8 cellular contexts compared by ENCODE assay signal in the genomic region with DNA sequence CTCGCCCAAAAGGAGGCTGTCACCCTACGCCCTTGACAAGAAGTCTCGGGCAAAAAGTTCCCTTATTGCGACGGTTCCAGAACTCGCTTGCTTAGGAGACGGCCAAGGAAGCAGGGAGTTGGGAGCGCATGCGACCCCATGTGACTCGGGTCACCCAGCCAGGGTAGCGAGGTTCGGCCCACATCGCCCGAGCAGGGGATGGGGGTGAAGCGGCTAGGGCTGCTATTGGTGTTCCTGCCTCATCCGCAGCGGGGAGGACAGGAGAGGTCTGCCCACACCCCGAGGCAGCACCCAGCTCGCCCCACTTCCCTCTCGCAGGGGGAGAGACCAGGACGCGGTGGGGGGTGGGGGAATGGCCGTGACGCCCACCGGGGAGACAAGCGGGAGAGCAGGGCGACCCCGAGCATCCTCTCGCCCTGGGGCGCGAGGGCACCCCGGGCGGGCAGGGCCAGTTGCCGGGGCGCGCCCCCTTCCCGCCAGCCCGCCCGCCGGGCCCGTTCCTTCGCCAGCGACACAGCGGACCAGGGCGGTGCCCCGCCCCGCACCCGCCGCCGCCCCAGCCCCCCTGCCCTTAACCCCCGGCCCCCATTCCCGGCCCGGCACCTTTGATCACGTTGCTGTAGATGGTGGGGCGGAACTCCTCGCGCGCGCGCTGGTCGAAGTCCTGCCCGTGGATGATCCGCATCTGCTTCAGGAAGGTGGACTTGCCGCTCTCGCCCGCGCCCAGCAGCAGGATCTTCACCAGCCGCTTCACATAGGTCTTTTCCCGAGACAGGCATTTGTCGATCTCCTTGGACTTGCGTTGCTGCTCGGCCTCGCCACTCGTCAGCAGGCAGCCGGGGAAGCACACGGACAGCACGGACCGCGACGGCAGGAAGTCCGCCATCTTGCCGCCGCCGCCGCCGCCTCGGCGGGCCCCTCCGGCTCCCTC. TPM values are rescaled to one million over a fixed set of nuclear protein-coding genes. Genes with fewer than 3 reads are reported as not detected.
DNase-seq lines count a peak whose midpoint lies in the region; ATAC-seq and TF ChIP-seq lines count a peak whose summit lies in the region.

No MANE protein-coding gene starts in this region.

- RAD21 ChIA-PET in HCT116 (lab: Charles Lee; ENCODE audit: low non-redundant PET in 1 of 2, low total read pairs in 2 of 2, uncharacterized antibody in 2 of 2, unreplicated experiment in 2 of 2) = interaction anchor here (0.6 to 1.0 kb wide), 4 partner anchors 44 to 79 kb away, joined by 3 to 6 read pairs (median 4); no protein-coding TSS in a partner anchor

- peak overlapping the region; percentile 75 to 87 for H3K4me3 ChIP-seq in HCT116 (replicated peaks in 1 of 2; ENCODE audit: low read depth in 1 of 2, low read length in 2 of 2)
- peak overlapping the region; percentile 96 for H3K4me3 ChIP-seq in epithelial cell of proximal tubule (ENCODE audit: low read depth, low read length)
- peak overlapping the region; percentile 83 for H3K4me3 ChIP-seq in mucosa of descending colon

- H4K20me1 ChIP-seq in HCT116 (ENCODE audit: insufficient read depth) = peaks cover 5% of the 10 kb centered on the region; the same call in 1 of the 2 replicates

- peak overlapping the region; percentile 88 for H3K9ac ChIP-seq in HCT116 (ENCODE audit: low read length)

- no peaks in the 10 kb centered on the region for H3K27me3 ChIP-seq in HCT116 (ENCODE audit: insufficient read depth, low read length)

- H3K27ac ChIP-seq in HCT116 (ENCODE audit: low read depth, low read length) = peak overlapping the region; percentile 89

- no peaks in the 10 kb centered on the region for H3K9me2 ChIP-seq in HCT116 (ENCODE audit: insufficient read depth)

- no peak for TF ChIP-seq CTCF in GM13976 (IDR thresholded peaks at IDR 0.05; ENCODE audit: borderline replicate concordance, control extremely low read depth, extremely low read depth, insufficient read depth, missing control alignments)
- no peak for TF ChIP-seq CTCF in HCT116 (IDR thresholded peaks at IDR 0.05 in 2 of 3, conservative IDR thresholded peaks at IDR 0.05 in 1 of 3; ENCODE audit: borderline replicate concordance in 1 of 3, insufficient read depth in 1 of 3, low read depth in 2 of 3, low read length in 2 of 3)
- TF ChIP-seq CTCF in epithelial cell of proximal tubule (conservative IDR thresholded peaks at IDR 0.05; ENCODE audit: low read depth, low read length) = no peak
- no peak for TF ChIP-seq CTCF in mucosa of descending colon (IDR thresholded peaks at IDR 0.05)

- H3K36me3 ChIP-seq in HCT116 (ENCODE audit: control insufficient read depth in 1 of 2, insufficient read depth in 2 of 2, low read length in 2 of 2) (peaks cover 12 to 21% of the 10 kb centered on the region in 2 experiments), mucosa of descending colon (ENCODE audit: low read depth) (peaks cover 6% of the 10 kb centered on the region)

- intact Hi-C loops in HCT116 (cut with micrococcal nuclease) (loop anchor here (5.0 kb wide), 1 partner anchor 79 kb away; no protein-coding TSS in a partner anchor), mucosa of descending colon (cut with DNase I, micrococcal nuclease) (loop anchor here in 1 of 2 donors (10.0 kb wide), 1 partner anchor 81 kb away; no protein-coding TSS in a partner anchor)

- TF ChIP-seq RAD21 in HCT116 (IDR thresholded peaks at IDR 0.05; ENCODE audit: low read depth) = no peak

- DNase-seq in GM13976 (ENCODE audit: low spot score) = peak; percentile 53
- DNase-seq in HCT116 (ENCODE audit: low read depth, low spot score) = peak; percentile 16
- peak; percentile 86 for DNase-seq in NCI-H146 treated with DMSO at 0.1 percent for 48 hours (lab: John Stamatoyannopoulos, UW; ENCODE audit: unreplicated experiment)
- peak; percentile 39 for DNase-seq in activated T-cell treated with anti-CD3 and anti-CD28 coated beads for 24 hours (ENCODE audit: low read depth)
- DNase-seq in epithelial cell of proximal tubule (ENCODE audit: low read depth) = no peak
- peak; percentile 68 to 85 (median 79) for DNase-seq in mucosa of descending colon
- peak; percentile 19 to 23 for DNase-seq in stimulated activated CD8-positive, alpha-beta memory T cell treated with anti-CD3 and anti-CD28 coated beads, Interleukin-7, amount 100 ng/mL, for 1 hour (ENCODE audit: low read depth in 2 of 2)
- DNase-seq in SHP77 treated with DMSO at 0.1 percent for 48 hours (lab: John Stamatoyannopoulos, UW) = no peak

- CTCF ChIA-PET in HCT116 (lab: Charles Lee) = interaction anchor here (0.7 to 1.4 kb wide), 2 partner anchors 9 to 44 kb away, joined by 3 to 9 read pairs; no protein-coding TSS in a partner anchor

- TF ChIP-seq POLR2A in HCT116 (IDR thresholded peaks at IDR 0.05; ENCODE audit: borderline replicate concordance, extremely low read depth, insufficient read depth, insufficient read length) = no peak

- POLR2A ChIA-PET in HCT116 (lab: Charles Lee) = interaction anchor here (0.6 to 1.0 kb wide), 5 partner anchors 9 to 1441 kb away, joined by 3 to 5 read pairs (median 3); no protein-coding TSS in a partner anchor

- ATAC-seq in HCT116 (peak; percentile 46), mucosa of descending colon (peak; percentile 51)

- no TSS peak for BruUV-seq in HCT116 (replicated peaks; lab: Mats Ljungman, UMichigan)

- H3K79me2 ChIP-seq in HCT116 (ENCODE audit: insufficient read depth, low read length) = peaks cover 47% of the 10 kb centered on the region

- peak overlapping the region; percentile 80 for H3K4me2 ChIP-seq in HCT116 (ENCODE audit: low read length)

- H3K4me1 ChIP-seq in HCT116 (ENCODE audit: control insufficient read depth in 1 of 2, insufficient read depth in 2 of 2, low read length in 2 of 2) (peaks cover 13 to 23% of the 10 kb centered on the region in 2 experiments; a peak in 3 of 4 replicates), mucosa of descending colon (ENCODE audit: low read depth) (peaks cover 9% of the 10 kb centered on the region)

- no peak overlapping the region for H2AFZ ChIP-seq in HCT116 (ENCODE audit: low read depth, low read length, poor library complexity, severe bottlenecking)

- H3K9me3 ChIP-seq in HCT116 (ENCODE audit: control insufficient read depth in 1 of 2, insufficient read depth in 1 of 2, low read depth in 1 of 2, low read length in 2 of 2) (no peaks in the 10 kb centered on the region), mucosa of descending colon (no peaks in the 10 kb centered on the region)

- in situ Hi-C loops in GM13976 (cut with MboI; ENCODE audit: low sequenced_read_pairs, unreplicated experiment) = no loop called here

TF ChIP-seq in HCT116, 20 proteins besides CTCF, POLR2A, EP300 and RAD21 (continues in another document):
- TF ChIP-seq ZNF274 (IDR thresholded peaks at IDR 0.05; ENCODE audit: low read depth, low read length) (no peak), ELF1 (IDR thresholded peaks at IDR 0.05; ENCODE audit: borderline replicate concordance, low read depth) (no peak), POLR2AphosphoS5 (IDR thresholded peaks at IDR 0.05; ENCODE audit: low read depth, low read length) (no peak; the same call in 1 of the 2 replicates), SIN3A (IDR thresholded peaks at IDR 0.05; ENCODE audit: low read depth) (peak; percentile 66; the same call in 1 of the 2 replicates), FOSL1 (IDR thresholded peaks at IDR 0.05; ENCODE audit: low read depth) (no peak), EZH2 (IDR thresholded peaks at IDR 0.05) (no peak), CBX3 (IDR thresholded peaks at IDR 0.05; ENCODE audit: low read depth) (no peak)
- TF ChIP-seq, protein P1, sequence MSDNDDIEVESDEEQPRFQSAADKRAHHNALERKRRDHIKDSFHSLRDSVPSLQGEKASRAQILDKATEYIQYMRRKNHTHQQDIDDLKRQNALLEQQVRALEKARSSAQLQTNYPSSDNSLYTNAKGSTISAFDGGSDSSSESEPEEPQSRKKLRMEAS (IDR thresholded peaks at IDR 0.05) = peak; percentile 49; the same call in 1 of the 2 replicates
- TF ChIP-seq, protein P2, sequence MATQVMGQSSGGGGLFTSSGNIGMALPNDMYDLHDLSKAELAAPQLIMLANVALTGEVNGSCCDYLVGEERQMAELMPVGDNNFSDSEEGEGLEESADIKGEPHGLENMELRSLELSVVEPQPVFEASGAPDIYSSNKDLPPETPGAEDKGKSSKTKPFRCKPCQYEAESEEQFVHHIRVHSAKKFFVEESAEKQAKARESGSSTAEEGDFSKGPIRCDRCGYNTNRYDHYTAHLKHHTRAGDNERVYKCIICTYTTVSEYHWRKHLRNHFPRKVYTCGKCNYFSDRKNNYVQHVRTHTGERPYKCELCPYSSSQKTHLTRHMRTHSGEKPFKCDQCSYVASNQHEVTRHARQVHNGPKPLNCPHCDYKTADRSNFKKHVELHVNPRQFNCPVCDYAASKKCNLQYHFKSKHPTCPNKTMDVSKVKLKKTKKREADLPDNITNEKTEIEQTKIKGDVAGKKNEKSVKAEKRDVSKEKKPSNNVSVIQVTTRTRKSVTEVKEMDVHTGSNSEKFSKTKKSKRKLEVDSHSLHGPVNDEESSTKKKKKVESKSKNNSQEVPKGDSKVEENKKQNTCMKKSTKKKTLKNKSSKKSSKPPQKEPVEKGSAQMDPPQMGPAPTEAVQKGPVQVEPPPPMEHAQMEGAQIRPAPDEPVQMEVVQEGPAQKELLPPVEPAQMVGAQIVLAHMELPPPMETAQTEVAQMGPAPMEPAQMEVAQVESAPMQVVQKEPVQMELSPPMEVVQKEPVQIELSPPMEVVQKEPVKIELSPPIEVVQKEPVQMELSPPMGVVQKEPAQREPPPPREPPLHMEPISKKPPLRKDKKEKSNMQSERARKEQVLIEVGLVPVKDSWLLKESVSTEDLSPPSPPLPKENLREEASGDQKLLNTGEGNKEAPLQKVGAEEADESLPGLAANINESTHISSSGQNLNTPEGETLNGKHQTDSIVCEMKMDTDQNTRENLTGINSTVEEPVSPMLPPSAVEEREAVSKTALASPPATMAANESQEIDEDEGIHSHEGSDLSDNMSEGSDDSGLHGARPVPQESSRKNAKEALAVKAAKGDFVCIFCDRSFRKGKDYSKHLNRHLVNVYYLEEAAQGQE (IDR thresholded peaks at IDR 0.05; ENCODE audit: low read depth) = no peak

RNA-seq across cellular contexts. Expression of a gene that starts 0.6 kb away (rescaled TPM):
- total RNA-seq in HCT116 (2021; ENCODE audit: unreplicated experiment) (49.4 TPM), epithelial cell of proximal tubule (37.8 and 43.6 TPM in 2 replicates), mucosa of descending colon (10 to 100 TPM; 69.0 to 95.5 (median 92.2) TPM)
- 15.6 and 19.3 TPM in 2 replicates for polyA plus RNA-seq in HCT116 (2012)

Comparison
In these comparisons a context has a peak if more than half of its experiments do, and no peak if none do; other contexts are left out.
1. DNase-seq: peak in GM13976 (single experiment), HCT116 (single experiment), NCI-H146 treated with DMSO at 0.1 percent for 48 hours (single experiment), activated T-cell treated with anti-CD3 and anti-CD28 coated beads for 24 hours (single experiment), mucosa of descending colon (3 of 3) and stimulated activated CD8-positive, alpha-beta memory T cell treated with anti-CD3 and anti-CD28 coated beads, Interleukin-7, amount 100 ng/mL, for 1 hour (2 of 2); none in epithelial cell of proximal tubule (single experiment) and SHP77 treated with DMSO at 0.1 percent for 48 hours (single experiment).
2. Peak in every context shown above with its lines, with median percentiles within 50 percentile points of each other: H3K4me3 ChIP-seq.